ENCODE assay signal across 9 cellular contexts in the genomic region with DNA sequence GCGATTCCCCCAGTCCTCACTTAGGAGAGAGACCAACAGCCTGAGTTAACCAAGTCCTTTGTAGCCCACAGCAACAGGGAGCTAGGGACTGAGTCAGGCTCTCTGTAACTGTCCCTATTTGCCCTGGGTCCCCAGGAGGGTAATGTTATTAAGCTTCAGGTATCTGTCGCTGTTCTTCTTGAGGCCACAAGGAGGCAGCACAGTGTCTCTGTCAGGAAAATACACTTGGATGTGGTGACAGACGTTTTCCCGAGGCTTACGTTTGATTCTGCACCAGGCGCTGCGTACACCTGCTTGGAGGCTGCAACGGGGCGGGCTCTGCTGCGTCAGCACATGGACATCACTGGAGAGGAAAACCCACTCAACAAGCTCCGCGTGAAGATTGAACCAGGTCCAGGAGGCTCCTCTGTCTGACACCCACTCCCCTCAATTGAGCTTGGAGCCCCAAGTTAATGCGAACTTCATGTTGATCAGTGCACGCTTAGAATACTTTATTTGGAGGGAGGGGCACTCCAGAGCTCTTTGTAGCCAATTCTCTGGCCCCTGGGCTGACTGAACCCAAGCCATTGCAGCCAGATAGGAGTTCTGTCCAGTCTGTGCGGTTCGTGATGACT. TPM values are rescaled to one million over a fixed set of nuclear protein-coding genes. Genes with fewer than 3 reads are reported as not detected.
DNase-seq lines count a peak whose midpoint lies in the region; ATAC-seq, FAIRE-seq and TF ChIP-seq lines count a peak whose summit lies in the region.
"Had no signal": no experiment of that assay in that cellular context is flagged by ENCODE, and none has a peak within 500 bp of the region (broad histone marks: within the 10 kb centered on the region; RNA-seq: fewer than 3 reads in every experiment).

No MANE protein-coding gene starts in this region.

- FAIRE-seq in GM12891 (lab: Jason Lieb, UNC) = peak; percentile 69

- H4K20me1 ChIP-seq in osteoblast (ENCODE audit: insufficient read depth, low read length) = no peaks in the 10 kb centered on the region

- no peak overlapping the region for H3K4me2 ChIP-seq in osteoblast (ENCODE audit: insufficient read depth, low read length)

- H3K79me2 ChIP-seq in osteoblast (ENCODE audit: insufficient read depth, low read length) = no peaks in the 10 kb centered on the region

- no peaks in the 10 kb centered on the region for H3K4me1 ChIP-seq in osteoblast (ENCODE audit: insufficient read depth, low read length)

- H3K27ac ChIP-seq in VCaP (peak overlapping the region; percentile 24; the same call in 1 of the 2 replicates), osteoblast (ENCODE audit: low read depth, low read length) (no peak overlapping the region)
- H3K27ac ChIP-seq: epithelial cell of prostate had no signal

- H2AFZ ChIP-seq in osteoblast (ENCODE audit: low read length) = no peak overlapping the region

- no peaks in the 10 kb centered on the region for H3K27me3 ChIP-seq in osteoblast (ENCODE audit: insufficient read depth, low read length)

- DNase-seq in AG09309 (ENCODE audit: low read depth) (no peak), GM12891 (ENCODE audit: insufficient read length, low spot score) (peak; percentile 52), NCI-H2107 (lab: John Stamatoyannopoulos, UW) (peak; percentile 78), fibroblast of mammary gland (ENCODE audit: low read depth) (peak; percentile 55), osteoblast (ENCODE audit: insufficient read length, low spot score, missing footprints) (peak; percentile 93)

- no peaks in the 10 kb centered on the region for H3K9me3 ChIP-seq in osteoblast (ENCODE audit: low read depth, low read length)

- no peak for TF ChIP-seq POLR2A in GM12891 (IDR thresholded peaks at IDR 0.05; ENCODE audit: low read depth, low read length)

- no peak for ATAC-seq in GM21529 (IDR thresholded peaks at IDR 0.05; ENCODE audit: unreplicated experiment)
- ATAC-seq in HG02870 (IDR thresholded peaks at IDR 0.05; ENCODE audit: unreplicated experiment) = no peak

- H3K4me3 ChIP-seq in AG09309 (ENCODE audit: control insufficient read depth, low read depth, low read length) (no peak overlapping the region), fibroblast of mammary gland (ENCODE audit: control insufficient read depth, low read depth, low read length) (no peak overlapping the region), osteoblast (ENCODE audit: insufficient read depth, low read length) (no peak overlapping the region)

- H3K36me3 ChIP-seq in osteoblast (ENCODE audit: insufficient read depth, low read length) = peaks cover 72% of the 10 kb centered on the region

- TF ChIP-seq CTCF in AG09309 (IDR thresholded peaks at IDR 0.05; ENCODE audit: control insufficient read depth, insufficient read depth, low read depth, low read length, missing control alignments) (peak; percentile 73), VCaP (conservative IDR thresholded peaks at IDR 0.05) (peak; percentile 83), fibroblast of mammary gland (conservative IDR thresholded peaks at IDR 0.05; ENCODE audit: control insufficient read depth, insufficient read depth, low read depth, low read length) (peak; percentile 84), osteoblast (IDR thresholded peaks at IDR 0.05; ENCODE audit: extremely low read depth, low read depth, low read length) (peak; percentile 69)

TF ChIP-seq in GM12891, 5 proteins besides CTCF, POLR2A, EP300 and RAD21:
- TF ChIP-seq PAX5 (IDR thresholded peaks at IDR 0.05; ENCODE audit: insufficient read depth, low read length, severe bottlenecking) = no peak
- no peak for TF ChIP-seq POU2F2 (IDR thresholded peaks at IDR 0.05; ENCODE audit: low read depth, low read length)
- no peak for TF ChIP-seq SPI1 (IDR thresholded peaks at IDR 0.05; ENCODE audit: low read depth, low read length)
- TF ChIP-seq TAF1 (IDR thresholded peaks at IDR 0.05; ENCODE audit: low read depth, low read length) = no peak
- TF ChIP-seq POLR2AphosphoS5 (IDR thresholded peaks at IDR 0.05; ENCODE audit: low read depth, low read length) = no peak

RNA-seq across cellular contexts. Expression of a gene that starts 10.7 kb away (rescaled TPM):
- 0.18 TPM for polyA plus RNA-seq in GM12891 (2012; ENCODE audit: low read depth, missing spikeins)
- total RNA-seq in osteoblast = under 0.01 TPM in 2 replicates

RNA-seq across cellular contexts. Expression of a gene that starts 17.3 kb away (rescaled TPM):
- polyA plus RNA-seq in GM12891 (2012; ENCODE audit: low read depth, missing spikeins) = 28.5 TPM
- 64.8 and 74.2 TPM in 2 replicates for total RNA-seq in osteoblast

RNA-seq across cellular contexts. Expression of a gene that starts 44.4 kb away (rescaled TPM):
- polyA plus RNA-seq in GM12891 (2012; ENCODE audit: low read depth, missing spikeins) = 47.5 TPM
- total RNA-seq in osteoblast = 35.7 and 38.7 TPM in 2 replicates

RNA-seq across cellular contexts. Expression of a gene that starts 53.4 kb away (rescaled TPM):
- not detected for polyA plus RNA-seq in GM12891 (2012; ENCODE audit: low read depth, missing spikeins)
- 17.1 and 21.7 TPM in 2 replicates for total RNA-seq in osteoblast
